Comparison of ENCODE assay signal across 10 cellular contexts in genomic region chr1:54323324-54323739, GRCh38.
DNase-seq lines count a peak whose midpoint lies in the region; ATAC-seq and TF ChIP-seq lines count a peak whose summit lies in the region.
"Had no signal": no experiment of that assay in that cellular context is flagged by ENCODE, and none has a peak within 500 bp of the region (broad histone marks: within the 10 kb centered on the region; RNA-seq: fewer than 3 reads in every experiment).

No MANE protein-coding gene starts in this region.

- H3K36me3 ChIP-seq in naive thymus-derived CD4-positive, alpha-beta T cell (ENCODE audit: control insufficient read depth in 2 of 3, insufficient read depth in 3 of 3, low read length in 3 of 3), result no peaks in the 10 kb centered on the region

- H3K27me3 Mint-ChIP-seq in natural killer cell (ENCODE audit: low read depth in 2 of 2), result no peaks in the 10 kb centered on the region
- no peaks in the 10 kb centered on the region for H3K27me3 Mint-ChIP-seq in natural killer cell treated with Interleukin-12 subunit alpha and Interleukin-12 subunit beta and Interleukin-15 and Interleukin-18, amount 100 ng/mL, for 72 hours
- no peaks in the 10 kb centered on the region for H3K27me3 Mint-ChIP-seq in naive thymus-derived CD4-positive, alpha-beta T cell
- H3K27me3 Mint-ChIP-seq: central memory CD8-positive, alpha-beta T cell had no signal

- H3K36me3 Mint-ChIP-seq in natural killer cell, result no peaks in the 10 kb centered on the region
- no peaks in the 10 kb centered on the region for H3K36me3 Mint-ChIP-seq in natural killer cell treated with Interleukin-12 subunit alpha and Interleukin-12 subunit beta and Interleukin-15 and Interleukin-18, amount 100 ng/mL, for 72 hours
- peaks cover 0 to 10% (median 0%) of the 10 kb centered on the region in 5 donors for H3K36me3 Mint-ChIP-seq in naive thymus-derived CD4-positive, alpha-beta T cell

- no peak for DNase-seq in natural killer cell
- no peak for DNase-seq in natural killer cell treated with Interleukin-12 subunit alpha and Interleukin-12 subunit beta and Interleukin-15 and Interleukin-18, amount 100 ng/mL, for 72 hours (ENCODE audit: low spot score)
- DNase-seq in epithelial cell of esophagus (ENCODE audit: low read depth), result peak; percentile 96
- DNase-seq in naive thymus-derived CD4-positive, alpha-beta T cell, result no peak
- DNase-seq in NCI-H2196 (lab: John Stamatoyannopoulos, UW; ENCODE audit: unreplicated experiment), result no peak
- DNase-seq in A172 (ENCODE audit: low spot score), result no peak
- DNase-seq: KBM-7 had no signal

- peak overlapping the region; percentile 56 to 81 for H3K27ac Mint-ChIP-seq in natural killer cell
- peak overlapping the region in 1 of 2 donors; percentile 73 for H3K27ac Mint-ChIP-seq in natural killer cell treated with Interleukin-12 subunit alpha and Interleukin-12 subunit beta and Interleukin-15 and Interleukin-18, amount 100 ng/mL, for 72 hours
- H3K27ac Mint-ChIP-seq in naive thymus-derived CD4-positive, alpha-beta T cell, result peak overlapping the region in 7 of 9 donors; percentile 11 to 88 (median 49)

- CTCF ChIA-PET in naive thymus-derived CD4-positive, alpha-beta T cell (lab: Charles Lee), result no interaction called here

- no peak overlapping the region for H3K4me3 ChIP-seq in epithelial cell of esophagus (ENCODE audit: low read length)
- H3K4me3 ChIP-seq in naive thymus-derived CD4-positive, alpha-beta T cell (ENCODE audit: low read length), result no peak overlapping the region

- no peaks in the 10 kb centered on the region for H3K9me3 Mint-ChIP-seq in natural killer cell
- H3K9me3 Mint-ChIP-seq in natural killer cell treated with Interleukin-12 subunit alpha and Interleukin-12 subunit beta and Interleukin-15 and Interleukin-18, amount 100 ng/mL, for 72 hours, result no peaks in the 10 kb centered on the region
- H3K9me3 Mint-ChIP-seq in naive thymus-derived CD4-positive, alpha-beta T cell, result no peaks in the 10 kb centered on the region
- H3K9me3 Mint-ChIP-seq: central memory CD8-positive, alpha-beta T cell had no signal

- no peak overlapping the region for H3K4me3 Mint-ChIP-seq in natural killer cell
- no peak overlapping the region for H3K4me3 Mint-ChIP-seq in natural killer cell treated with Interleukin-12 subunit alpha and Interleukin-12 subunit beta and Interleukin-15 and Interleukin-18, amount 100 ng/mL, for 72 hours
- no peak overlapping the region for H3K4me3 Mint-ChIP-seq in naive thymus-derived CD4-positive, alpha-beta T cell
- H3K4me3 Mint-ChIP-seq: central memory CD8-positive, alpha-beta T cell had no signal

- intact Hi-C loops in natural killer cell (cut with micrococcal nuclease), result no loop called here
- intact Hi-C loops in naive thymus-derived CD4-positive, alpha-beta T cell (cut with micrococcal nuclease), result no loop called here

- POLR2A ChIA-PET in naive thymus-derived CD4-positive, alpha-beta T cell (lab: Charles Lee), result no interaction called here

- peaks cover 87 to 99% of the 10 kb centered on the region in 2 donors for H3K4me1 Mint-ChIP-seq in natural killer cell
- H3K4me1 Mint-ChIP-seq in natural killer cell treated with Interleukin-12 subunit alpha and Interleukin-12 subunit beta and Interleukin-15 and Interleukin-18, amount 100 ng/mL, for 72 hours (ENCODE audit: low read depth in 2 of 2), result peaks cover 61 to 64% of the 10 kb centered on the region in 2 donors
- peaks cover 35 to 95% (median 93%) of the 10 kb centered on the region in 7 donors for H3K4me1 Mint-ChIP-seq in naive thymus-derived CD4-positive, alpha-beta T cell

- no peaks in the 10 kb centered on the region for H3K27me3 ChIP-seq in naive thymus-derived CD4-positive, alpha-beta T cell (ENCODE audit: control insufficient read depth in 2 of 2, insufficient read depth in 2 of 2, low read length in 2 of 2)

- ATAC-seq in natural killer cell (no peak), HG02798 (IDR thresholded peaks at IDR 0.05; ENCODE audit: poor library complexity, unreplicated experiment) (no peak)
- no peak for ATAC-seq in natural killer cell treated with Interleukin-12 subunit alpha and Interleukin-12 subunit beta and Interleukin-15 and Interleukin-18, amount 100 ng/mL, for 72 hours
- no peak for ATAC-seq in naive thymus-derived CD4-positive, alpha-beta T cell
- no peak for ATAC-seq in activated CD4-positive, CD25-positive, alpha-beta regulatory T cell treated with anti-CD3 and anti-CD28 coated beads, Interleukin-2, amount 50 U/mL, for 24 hours

- H3K4me1 ChIP-seq in naive thymus-derived CD4-positive, alpha-beta T cell (ENCODE audit: control insufficient read depth in 2 of 2, insufficient read depth in 2 of 2, low read length in 2 of 2), result peaks cover 0 to 8% of the 10 kb centered on the region in 2 donors

- H3K9me3 ChIP-seq in naive thymus-derived CD4-positive, alpha-beta T cell (ENCODE audit: control insufficient read depth in 2 of 3, low read length in 3 of 3), result no peaks in the 10 kb centered on the region

- no peak for TF ChIP-seq CTCF in natural killer cell (IDR thresholded peaks at IDR 0.05)
- TF ChIP-seq CTCF in epithelial cell of esophagus (IDR thresholded peaks at IDR 0.05; ENCODE audit: insufficient read depth, low read depth, low read length, missing control alignments), result peak; percentile 54

- H3K27ac ChIP-seq in naive thymus-derived CD4-positive, alpha-beta T cell (ENCODE audit: low read depth, low read length), result no peak overlapping the region
